26 cellular contexts compared by ENCODE assay signal in genomic region chr2:70526126-70526525, GRCh38. TPM values are rescaled to one million over a fixed set of nuclear protein-coding genes. Genes with fewer than 3 reads are reported as not detected.
"Had no signal": no experiment of that assay in that cellular context is flagged by ENCODE, and none has a peak within 500 bp of the region (broad histone marks: within the 10 kb centered on the region; RNA-seq: fewer than 3 reads in every experiment).

No MANE protein-coding gene starts in this region.

- H3K4me1 ChIP-seq: testis, uterus had no signal

- H3K4me3 ChIP-seq: cardiac muscle cell, coronary artery, dorsolateral prefrontal cortex, heart right ventricle, left ventricle myocardium inferior, lung, mucosa of descending colon, right lobe of liver, testis, uterus had no signal

- FAIRE-seq: TTC549 had no signal

- DNase-seq: activated CD4-positive, alpha-beta T cell treated with anti-CD3 and anti-CD28 coated beads for 4 hours; activated CD4-positive, alpha-beta T cell treated with anti-CD3 and anti-CD28 coated beads, Interleukin-2, amount 50 U/mL, for 4 hours; activated effector memory CD4-positive, alpha-beta T cell treated with Interleukin-2 at 50 U/mL for 16 hours; activated naive CD4-positive, alpha-beta T cell treated with Interleukin-2 at 50 U/mL for 16 hours; anterior cingulate cortex; cerebellar nuclear complex; dorsolateral prefrontal cortex; effector memory CD4-positive, alpha-beta T cell; erythroblast; foreskin melanocyte; heart right ventricle; left ventricle myocardium inferior; mucosa of descending colon; right lobe of liver; stimulated activated CD4-positive, alpha-beta T cell treated with anti-CD3 and anti-CD28 coated beads, Interleukin-2, amount 100 ng/mL, for 48 hours; stimulated activated naive CD4-positive, alpha-beta T cell treated with Interleukin-2 at 50 U/mL for 16 hours; T-helper 9 cell; testis; uterus had no signal

- H3K9me3 Mint-ChIP-seq: natural killer cell treated with Interleukin-12 subunit alpha and Interleukin-12 subunit beta and Interleukin-15 and Interleukin-18, amount 100 ng/mL, for 72 hours had no signal

- H3K4me3 Mint-ChIP-seq: activated naive CD8-positive, alpha-beta T cell; natural killer cell treated with Interleukin-12 subunit alpha and Interleukin-12 subunit beta and Interleukin-15 and Interleukin-18, amount 100 ng/mL, for 72 hours; type B pancreatic cell had no signal

- ATAC-seq: heart right ventricle; mucosa of descending colon; natural killer cell treated with Interleukin-12 subunit alpha and Interleukin-12 subunit beta and Interleukin-15 and Interleukin-18, amount 100 ng/mL, for 72 hours; right lobe of liver had no signal

- H3K27ac ChIP-seq: cardiac muscle cell, coronary artery, dorsolateral prefrontal cortex, left ventricle myocardium inferior, right lobe of liver, testis, uterus had no signal

- H3K27me3 ChIP-seq: cardiac muscle cell, dorsolateral prefrontal cortex, heart right ventricle, right lobe of liver, testis, uterus had no signal

- H3K36me3 Mint-ChIP-seq: activated naive CD8-positive, alpha-beta T cell; natural killer cell treated with Interleukin-12 subunit alpha and Interleukin-12 subunit beta and Interleukin-15 and Interleukin-18, amount 100 ng/mL, for 72 hours; type B pancreatic cell had no signal

- H3K9me3 ChIP-seq: heart right ventricle, left ventricle myocardium inferior, mucosa of descending colon, right lobe of liver, testis, uterus had no signal

- H3K27me3 Mint-ChIP-seq: activated naive CD8-positive, alpha-beta T cell; natural killer cell treated with Interleukin-12 subunit alpha and Interleukin-12 subunit beta and Interleukin-15 and Interleukin-18, amount 100 ng/mL, for 72 hours had no signal

- H3K36me3 ChIP-seq: cardiac muscle cell, heart right ventricle, left ventricle myocardium inferior, right lobe of liver, uterus had no signal

- H3K27ac Mint-ChIP-seq: activated naive CD8-positive, alpha-beta T cell; type B pancreatic cell had no signal

RNA-seq across cellular contexts. Expression of gene TGFA, which starts 27.5 kb away (rescaled TPM):
- polyA plus RNA-seq: cardiac muscle cell had no signal
